ENCODE assay signal across 8 cellular contexts in genomic region chr1:150577557-150578277, GRCh38. TPM values are rescaled to one million over a fixed set of nuclear protein-coding genes. Genes with fewer than 3 reads are reported as not detected.
DNase-seq lines count a peak whose midpoint lies in the region; ATAC-seq and TF ChIP-seq lines count a peak whose summit lies in the region.

No MANE protein-coding gene starts in this region.

- DNase-seq in EL, result peak; percentile 45
- peak; percentile 41 for DNase-seq in NB4 (ENCODE audit: low read depth)
- DNase-seq in caudate nucleus (lab: John Stamatoyannopoulos, UW), result peak in 1 of 61 donors; percentile 54
- DNase-seq in mucosa of descending colon, result no peak
- DNase-seq in GM10266 (ENCODE audit: extremely low spot score), result no peak
- no peak for DNase-seq in GDM1 (lab: John Stamatoyannopoulos, UW)
- no peak for DNase-seq in activated gamma-delta T cell (lab: John Stamatoyannopoulos, UW)

- no peaks in the 10 kb centered on the region for H3K36me3 ChIP-seq in mucosa of descending colon (ENCODE audit: low read depth)

- peak overlapping the region; percentile 98 for H3K27ac ChIP-seq in caudate nucleus (ENCODE audit: low read depth, low read length)

- ATAC-seq in mucosa of descending colon (no peak), HG02642 (IDR thresholded peaks at IDR 0.05; ENCODE audit: poor library complexity, unreplicated experiment) (no peak)

- H3K4me3 ChIP-seq in NB4 (ENCODE audit: low read depth, low read length) (peak overlapping the region; percentile 88), mucosa of descending colon (peak overlapping the region; percentile 94)

- intact Hi-C loops in mucosa of descending colon (cut with DNase I, micrococcal nuclease), result loop anchor here in 1 of 2 donors (5.0 kb wide), 1 partner anchor 45 kb away; no protein-coding TSS in a partner anchor

- TF ChIP-seq POLR2A in NB4 (IDR thresholded peaks at IDR 0.05; ENCODE audit: extremely low read depth, insufficient read length), result no peak

- TF ChIP-seq CTCF in NB4 (IDR thresholded peaks at IDR 0.05; ENCODE audit: low read depth, low read length) (no peak), mucosa of descending colon (IDR thresholded peaks at IDR 0.05) (no peak), GM10266 (IDR thresholded peaks at IDR 0.05; ENCODE audit: control insufficient read depth, insufficient read depth, low read depth, missing control alignments) (no peak)

- no peaks in the 10 kb centered on the region for H3K9me3 ChIP-seq in mucosa of descending colon

- peaks cover 27% of the 10 kb centered on the region for H3K4me1 ChIP-seq in mucosa of descending colon (ENCODE audit: low read depth)

RNA-seq across cellular contexts. Expression of gene MCL1, which starts 1.7 kb away (rescaled TPM):
- total RNA-seq in mucosa of descending colon, result 100 to 1,000 TPM; 221 to 258 (median 236) TPM

RNA-seq across cellular contexts. Expression of gene ADAMTSL4, which starts 28.5 kb away (rescaled TPM):
- 10 to 100 TPM in 2 of 3 donors, 1 to 10 TPM in 1; 3.4 to 37.1 (median 10.2) TPM for total RNA-seq in mucosa of descending colon

RNA-seq across cellular contexts. Expression of gene ENSA, which starts 51.7 kb away (rescaled TPM):
- 100 to 1,000 TPM; 174 to 213 (median 194) TPM for total RNA-seq in mucosa of descending colon

Comparison
In these comparisons a context has a peak if more than half of its experiments do, and no peak if none do; other contexts are left out.
1. DNase-seq: peak in EL (single experiment) and NB4 (single experiment); none in mucosa of descending colon (0 of 3), GM10266 (single experiment), GDM1 (single experiment) and activated gamma-delta T cell (single experiment).